ENCODE assay signal across 9 cellular contexts in the genomic region with DNA sequence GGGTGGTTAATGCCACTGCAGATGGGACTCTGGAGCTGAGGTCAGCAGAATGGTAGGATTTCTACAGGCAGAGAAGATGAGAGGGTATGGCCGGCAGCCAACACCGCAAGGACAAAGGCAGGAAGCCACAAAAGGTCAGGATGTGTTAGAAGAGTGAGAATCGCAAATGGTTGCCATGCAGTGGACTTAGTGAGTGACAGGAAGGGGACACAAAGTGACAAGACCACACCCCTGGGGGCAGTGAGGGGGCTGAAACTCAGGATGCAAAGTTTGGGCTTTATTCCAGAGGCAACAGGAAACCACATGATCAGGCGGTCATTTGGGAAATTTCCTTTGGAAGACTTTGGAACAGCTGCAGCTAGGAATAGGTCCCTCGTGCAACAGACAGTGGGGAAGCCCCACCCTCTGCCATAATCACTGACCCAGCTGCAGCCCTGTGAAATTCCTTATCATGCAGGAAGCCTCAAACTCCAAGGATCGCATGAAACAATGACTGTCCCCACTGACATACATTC. TPM values are rescaled to one million over a fixed set of nuclear protein-coding genes. Genes with fewer than 3 reads are reported as not detected.
DNase-seq lines count a peak whose midpoint lies in the region; ATAC-seq and TF ChIP-seq lines count a peak whose summit lies in the region.
"Had no signal": no experiment of that assay in that cellular context is flagged by ENCODE, and none has a peak within 500 bp of the region (broad histone marks: within the 10 kb centered on the region; RNA-seq: fewer than 3 reads in every experiment).

No MANE protein-coding gene starts in this region.

- H3K4me3 ChIP-seq in foreskin fibroblast (ENCODE audit: low read depth in 1 of 2, low read length in 2 of 2) (no peak overlapping the region), dorsolateral prefrontal cortex (no peak overlapping the region), H7 (ENCODE audit: insufficient read depth, low read depth, low read length) (no peak overlapping the region)

- H3K27me3 ChIP-seq in dorsolateral prefrontal cortex = no peaks in the 10 kb centered on the region
- H3K27me3 ChIP-seq in H7 (ENCODE audit: control insufficient read depth, insufficient read depth, low read length) = no peaks in the 10 kb centered on the region

- intact Hi-C loops in sciatic nerve (cut with DNase I) = no loop called here
- intact Hi-C loops in dorsolateral prefrontal cortex (cut with DNase I) = no loop called here

- CTCF ChIA-PET in RWPE1 (lab: Yijun Ruan, JAX) = interaction anchor here (0.6 kb wide), 2 partner anchors 14 to 23 kb away, joined by 4 read pairs; no protein-coding TSS in a partner anchor

- H3K27ac ChIP-seq in RWPE1 = peak overlapping the region; percentile 14
- peak overlapping the region in 20 of 59 donors; percentile 4 to 66 (median 36) for H3K27ac ChIP-seq in dorsolateral prefrontal cortex

- DNase-seq in HCEC 1CT (peak; percentile 12), RWPE1 (ENCODE audit: low spot score) (no peak), foreskin fibroblast (peak; percentile 38 to 67), sciatic nerve (ENCODE audit: low spot score) (no peak), dorsolateral prefrontal cortex (no peak), H7 (no peak)
- DNase-seq: stimulated activated naive CD4-positive, alpha-beta T cell treated with Interleukin-2 at 50 U/mL for 16 hours had no signal

- ATAC-seq in sciatic nerve (peak; percentile 90), HG02852 (IDR thresholded peaks at IDR 0.05; ENCODE audit: unreplicated experiment) (no peak), GM18519 (IDR thresholded peaks at IDR 0.05; ENCODE audit: low FRiP score, unreplicated experiment) (no peak)

- TF ChIP-seq CTCF in RWPE1 (conservative IDR thresholded peaks at IDR 0.05; ENCODE audit: low read depth) (no peak), foreskin fibroblast (IDR thresholded peaks at IDR 0.05; ENCODE audit: low read depth, low read length) (no peak), dorsolateral prefrontal cortex (IDR thresholded peaks at IDR 0.05 in 54 of 56, conservative IDR thresholded peaks at IDR 0.05 in 2 of 56; ENCODE audit: low read depth in 1 of 56, partially characterized antibody in 56 of 56) (no peak)

- H3K36me3 ChIP-seq in H7 (replicated peaks; ENCODE audit: control insufficient read depth, insufficient read depth, low read length) = peaks cover 18% of the 10 kb centered on the region

- POLR2A ChIA-PET in RWPE1 (lab: Yijun Ruan, JAX; ENCODE audit: low non-redundant PET) = no interaction called here

RNA-seq across cellular contexts. Expression of gene CCDC180, which starts 14.2 kb away (rescaled TPM):
- total RNA-seq in sciatic nerve (8.2 TPM), dorsolateral prefrontal cortex (10 to 100 TPM in 119 of 120 experiments, 1 to 10 TPM in 1; 9.9 to 49.2 (median 22.1) TPM)
- 4.7 and 6.2 TPM in 2 replicates for total RNA-seq in H7 (2014; rRNA removed; shearing (Covaris generic))

Comparison
In these comparisons a context has a peak if more than half of its experiments do, and no peak if none do; other contexts are left out.
1. DNase-seq: peak in HCEC 1CT (single experiment) and foreskin fibroblast (2 of 2); none in RWPE1 (single experiment), sciatic nerve (single experiment), dorsolateral prefrontal cortex (0 of 10) and H7 (single experiment).